ENCODE assay signal across 2 cellular contexts in the genomic region with DNA sequence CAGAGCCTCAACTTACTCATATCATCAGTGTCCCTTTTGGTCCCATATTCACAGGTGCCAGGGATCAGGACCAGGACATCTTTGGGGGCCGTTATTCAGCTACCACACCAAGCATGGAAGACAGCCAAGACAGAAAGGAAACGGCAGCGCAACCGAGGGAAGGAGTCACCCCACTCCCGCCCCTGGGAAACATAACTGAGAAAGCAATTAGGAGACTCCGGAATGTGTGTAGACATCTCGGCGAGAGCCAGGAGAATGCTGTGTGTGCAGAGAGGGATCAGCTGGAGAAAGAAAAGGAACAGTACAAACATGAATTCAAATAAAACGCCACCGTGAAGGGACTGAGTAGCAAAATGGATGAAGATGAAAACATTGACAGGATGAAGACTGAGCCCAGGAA.
TF ChIP-seq lines count a peak whose summit lies in the region.

No MANE protein-coding gene starts in this region.

TF ChIP-seq in HEK293, 187 proteins besides CTCF, POLR2A, EP300 and RAD21:
- TF ChIP-seq ZNF138 (tag by site-specific recombination; IDR thresholded peaks at IDR 0.05; ENCODE audit: borderline replicate concordance), result no peak
- TF ChIP-seq ZNF600 (tag by site-specific recombination; IDR thresholded peaks at IDR 0.05), result 0 out of 2 replicates have a peak, but pooled peaks have one; percentile 72

TF ChIP-seq in K562, 482 proteins besides CTCF, POLR2A, EP300 and RAD21:
- TF ChIP-seq SETDB1 (IDR thresholded peaks at IDR 0.05; ENCODE audit: low read length) (no peak), HEY1 (CRISPR knock-in tag; IDR thresholded peaks at IDR 0.05; ENCODE audit: borderline replicate concordance) (no peak), NELFE (IDR thresholded peaks at IDR 0.05; ENCODE audit: insufficient read depth, insufficient read length) (no peak), SMARCA4 (IDR thresholded peaks at IDR 0.05) (no peak), NFIC (IDR thresholded peaks at IDR 0.05) (peak; percentile 33; the same call in 1 of the 2 replicates), STAT5B (CRISPR knock-in tag; IDR thresholded peaks at IDR 0.05) (no peak), KDM1A (IDR thresholded peaks at IDR 0.05) (no peak)
